ENCODE assay signal across 10 cellular contexts in the genomic region with DNA sequence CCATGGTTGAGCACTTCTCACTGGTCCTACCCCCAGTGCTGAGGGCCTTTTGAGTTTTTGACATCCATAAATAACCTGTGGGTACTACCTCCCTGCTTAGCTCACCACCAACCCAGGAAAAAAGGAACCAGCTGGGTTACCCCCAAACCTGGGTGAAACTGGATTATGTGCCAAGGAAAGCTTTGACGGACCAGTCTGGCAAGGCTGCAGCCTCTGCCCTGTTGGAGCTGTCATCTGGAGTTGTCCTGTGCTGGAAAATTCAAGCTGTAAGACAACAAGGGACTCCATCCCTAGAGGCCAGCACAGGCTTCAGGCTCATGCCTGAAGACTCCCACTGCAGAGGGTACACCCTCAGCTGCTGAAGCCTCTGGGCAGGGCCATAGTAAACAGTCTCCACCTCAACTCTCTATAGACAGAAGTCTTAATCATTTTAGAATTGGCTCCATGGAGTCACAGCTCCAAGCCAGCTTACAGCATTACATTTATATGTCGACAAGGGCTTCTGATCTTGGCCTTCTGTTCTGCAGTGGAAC.
DNase-seq lines count a peak whose midpoint lies in the region; ATAC-seq, FAIRE-seq and TF ChIP-seq lines count a peak whose summit lies in the region.
"Had no signal": no experiment of that assay in that cellular context is flagged by ENCODE, and none has a peak within 500 bp of the region (broad histone marks: within the 10 kb centered on the region; RNA-seq: fewer than 3 reads in every experiment).

No MANE protein-coding gene starts in this region.

- H3K36me3 ChIP-seq in SJSA1 (no peaks in the 10 kb centered on the region), gastroesophageal sphincter (no peaks in the 10 kb centered on the region), smooth muscle cell (ENCODE audit: low read depth) (no peaks in the 10 kb centered on the region)

- H3K4me3 ChIP-seq in SJSA1 (no peak overlapping the region), gastroesophageal sphincter (no peak overlapping the region), smooth muscle cell (no peak overlapping the region)

- no peaks in the 10 kb centered on the region for H3K27me3 Mint-ChIP-seq in glutamatergic neuron (ENCODE audit: unreplicated experiment)

- H3K27ac ChIP-seq in SJSA1 (peak overlapping the region; percentile 26; the same call in 1 of the 2 replicates), gastroesophageal sphincter (peak overlapping the region in 3 of 4 donors; percentile 59 to 84 (median 69)), smooth muscle cell (ENCODE audit: low read depth) (peak overlapping the region; percentile 34)

- no peaks in the 10 kb centered on the region for H4K20me1 ChIP-seq in smooth muscle cell (ENCODE audit: low read depth)

- no peaks in the 10 kb centered on the region for H3K36me3 Mint-ChIP-seq in glutamatergic neuron (ENCODE audit: unreplicated experiment)

- peak; percentile 3 for DNase-seq in EH (ENCODE audit: low read depth)
- DNase-seq in SJSA1 (ENCODE audit: low read depth in 1 of 2, low spot score in 2 of 2): no peak
- no peak for DNase-seq in smooth muscle cell (lab: John Stamatoyannopoulos, UW; ENCODE audit: unreplicated experiment)
- DNase-seq in urothelium cell line (ENCODE audit: low spot score): no peak
- DNase-seq in glutamatergic neuron: no peak
- DNase-seq in NCI-H1092 (lab: John Stamatoyannopoulos, UW): no peak
- DNase-seq in NCI-H2029 (lab: John Stamatoyannopoulos, UW): no peak
- DNase-seq: central memory CD4-positive, alpha-beta T cell had no signal

- no peak overlapping the region for H3K9ac ChIP-seq in smooth muscle cell (ENCODE audit: low read depth)

- FAIRE-seq in urothelium cell line (lab: Jason Lieb, UNC): no peak

- no peak overlapping the region for H2AFZ ChIP-seq in smooth muscle cell (ENCODE audit: low read depth)

- H3K4me1 ChIP-seq in SJSA1 (replicated peaks): peaks cover 40% of the 10 kb centered on the region
- peaks cover 0 to 94% (median 6%) of the 10 kb centered on the region in 3 donors for H3K4me1 ChIP-seq in gastroesophageal sphincter
- H3K4me1 ChIP-seq in smooth muscle cell (ENCODE audit: low read depth): peaks cover 44% of the 10 kb centered on the region

- TF ChIP-seq CTCF in gastroesophageal sphincter (IDR thresholded peaks at IDR 0.05) (no peak), smooth muscle cell (IDR thresholded peaks at IDR 0.05; ENCODE audit: borderline replicate concordance, insufficient read depth, poor library complexity, severe bottlenecking) (no peak), glutamatergic neuron (IDR thresholded peaks at IDR 0.05; ENCODE audit: partially characterized antibody, unreplicated experiment) (no peak)

- no peaks in the 10 kb centered on the region for H3K79me2 ChIP-seq in smooth muscle cell (ENCODE audit: low read depth)

- H3K9me3 ChIP-seq in SJSA1 (replicated peaks): no peaks in the 10 kb centered on the region
- H3K9me3 ChIP-seq in gastroesophageal sphincter: no peaks in the 10 kb centered on the region
- no peaks in the 10 kb centered on the region for H3K9me3 ChIP-seq in smooth muscle cell (replicated peaks; ENCODE audit: low read depth)

- H3K27ac Mint-ChIP-seq in glutamatergic neuron (ENCODE audit: unreplicated experiment): no peak overlapping the region

- TF ChIP-seq POLR2A in gastroesophageal sphincter (IDR thresholded peaks at IDR 0.05): no peak

- H3K27me3 ChIP-seq in SJSA1 (replicated peaks): no peaks in the 10 kb centered on the region
- H3K27me3 ChIP-seq in gastroesophageal sphincter: no peaks in the 10 kb centered on the region
- H3K27me3 ChIP-seq in smooth muscle cell (ENCODE audit: low read depth): no peaks in the 10 kb centered on the region

- peaks cover 10% of the 10 kb centered on the region for H3K4me1 Mint-ChIP-seq in glutamatergic neuron (ENCODE audit: low read depth, unreplicated experiment)

- H3K4me3 Mint-ChIP-seq in glutamatergic neuron (ENCODE audit: unreplicated experiment): no peak overlapping the region

- WGBS in gastroesophageal sphincter (ENCODE audit: low coverage in 1 of 2), 2 donors: 40% methylated on average over 1 of the region's 2 CpGs; no CpG with 5 or more reads in 1 of the 2 donors
- 77% methylated on average over 2 of the region's 2 CpGs for WGBS in smooth muscle cell (ENCODE audit: low lambda C conversion rate)

- H3K4me2 ChIP-seq in smooth muscle cell: peak overlapping the region; percentile 7

- no peak for TF ChIP-seq EP300 in gastroesophageal sphincter (IDR thresholded peaks at IDR 0.05)

- no peak for ATAC-seq in gastroesophageal sphincter
- ATAC-seq: activated CD4-positive, CD25-positive, alpha-beta regulatory T cell treated with anti-CD3 and anti-CD28 coated beads, Interleukin-2, amount 50 U/mL, for 24 hours had no signal

- H3F3A ChIP-seq in smooth muscle cell (ENCODE audit: low read depth): no peaks in the 10 kb centered on the region

- H3K9me3 Mint-ChIP-seq in glutamatergic neuron (ENCODE audit: unreplicated experiment): no peaks in the 10 kb centered on the region
